In the genomic region with DNA sequence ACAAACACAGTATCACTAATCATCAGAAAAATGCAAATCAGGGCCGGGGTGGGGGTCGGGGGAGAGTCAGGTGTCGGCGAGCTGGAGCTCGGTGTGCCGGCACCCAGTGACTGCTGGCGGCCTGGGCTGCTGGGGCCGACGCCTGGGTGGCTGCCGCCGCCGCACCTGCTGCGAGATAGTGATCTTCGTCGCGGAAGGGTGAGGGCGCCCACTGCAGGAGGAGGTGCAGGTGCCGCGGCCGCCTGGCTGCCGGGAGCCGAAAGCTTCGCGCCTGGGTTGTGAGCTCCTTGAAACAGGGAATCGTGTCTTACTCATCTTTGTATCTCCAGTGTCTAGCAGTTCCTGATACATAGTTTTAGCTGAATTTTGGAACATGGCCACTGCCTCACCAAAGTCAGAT, we compare ENCODE assay signal across 8 cellular contexts.
DNase-seq lines count a peak whose midpoint lies in the region; ATAC-seq and TF ChIP-seq lines count a peak whose summit lies in the region.

No MANE protein-coding gene starts in this region.

- TF ChIP-seq CTCF in GM10266 (IDR thresholded peaks at IDR 0.05; ENCODE audit: control insufficient read depth, insufficient read depth, low read depth, missing control alignments) (peak; percentile 77), fibroblast of the aortic adventitia (IDR thresholded peaks at IDR 0.05; ENCODE audit: insufficient read depth, low read length) (peak; percentile 33)

- DNase-seq in GM10266 (ENCODE audit: extremely low spot score) (peak; percentile 57), fibroblast of the aortic adventitia (ENCODE audit: low read depth) (peak; percentile 4), SKM-1 (lab: John Stamatoyannopoulos, UW; ENCODE audit: unreplicated experiment) (no peak), occipital lobe (lab: John Stamatoyannopoulos, UW) (no peak)
- peak; percentile 8 to 21 for DNase-seq in activated CD4-positive, alpha-beta T cell treated with anti-CD3 and anti-CD28 coated beads, Interleukin-2, amount 50 U/mL, for 24 hours (ENCODE audit: low read depth in 1 of 2, low spot score in 1 of 2)
- peak; percentile 60 for DNase-seq in stimulated activated CD4-positive, alpha-beta T cell treated with anti-CD3 and anti-CD28 coated beads, Interleukin-15, amount 100 ng/mL, for 24 hours

- ATAC-seq in GM21515 (IDR thresholded peaks at IDR 0.05; ENCODE audit: unreplicated experiment) = peak; percentile 91
- peak; percentile 91 for ATAC-seq in HG03571 (IDR thresholded peaks at IDR 0.05; ENCODE audit: unreplicated experiment)

- no peak overlapping the region for H3K4me3 ChIP-seq in fibroblast of the aortic adventitia (ENCODE audit: low read depth, low read length)

Comparison
In these comparisons a context has a peak if more than half of its experiments do, and no peak if none do; other contexts are left out.
1. DNase-seq: peak in GM10266 (single experiment), activated CD4-positive, alpha-beta T cell treated with anti-CD3 and anti-CD28 coated beads, Interleukin-2, amount 50 U/mL, for 24 hours (2 of 2), fibroblast of the aortic adventitia (single experiment) and stimulated activated CD4-positive, alpha-beta T cell treated with anti-CD3 and anti-CD28 coated beads, Interleukin-15, amount 100 ng/mL, for 24 hours (single experiment); none in SKM-1 (single experiment) and occipital lobe (single experiment).